Comparison of ENCODE assay signal across 8 cellular contexts in the genomic region with DNA sequence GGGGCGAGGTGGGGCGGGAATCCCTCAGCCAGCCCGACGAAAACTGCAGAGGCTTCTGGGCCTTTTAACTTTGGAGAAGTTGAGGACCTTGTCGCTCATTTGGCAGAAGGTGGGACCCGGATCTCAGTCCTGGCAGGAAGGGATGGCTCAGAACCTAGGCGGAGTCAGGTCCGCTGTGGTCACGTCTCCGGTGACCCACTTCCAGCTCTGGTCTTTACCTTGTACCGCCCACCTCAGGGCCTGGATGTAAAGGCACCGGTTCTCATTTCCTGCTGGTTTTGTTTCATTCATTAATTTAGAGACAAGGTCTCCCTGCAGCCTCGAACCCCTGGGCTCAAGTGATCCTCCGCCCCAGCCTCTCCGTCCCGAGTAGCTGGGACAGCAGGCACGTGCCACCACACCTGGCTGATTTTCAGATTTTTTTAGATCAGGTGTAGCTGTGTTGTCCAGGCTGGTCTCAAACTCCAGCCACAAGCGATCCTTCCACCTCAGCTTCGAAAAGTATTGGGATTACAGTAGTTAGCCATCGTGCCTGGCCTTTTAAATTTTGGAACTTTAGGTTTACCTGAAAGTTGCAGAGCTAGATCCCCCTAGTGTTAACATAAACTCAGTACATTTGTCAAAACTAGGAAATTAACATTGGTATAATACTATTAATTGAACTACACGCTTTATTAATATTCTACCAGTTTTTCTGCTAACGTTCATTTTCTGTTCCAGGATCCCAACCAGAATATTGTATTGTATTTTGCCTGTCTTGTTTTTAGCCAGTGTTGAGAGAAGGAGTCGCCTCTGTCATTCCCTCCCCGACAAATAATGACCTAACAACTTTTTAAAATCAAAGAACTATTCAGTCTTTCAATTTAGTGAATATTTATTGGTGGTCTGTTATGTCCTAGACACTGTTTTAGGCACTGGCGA. TPM values are rescaled to one million over a fixed set of nuclear protein-coding genes. Genes with fewer than 3 reads are reported as not detected.
DNase-seq lines count a peak whose midpoint lies in the region; ATAC-seq, FAIRE-seq and TF ChIP-seq lines count a peak whose summit lies in the region.

No MANE protein-coding gene starts in this region.

- H3K36me3 Mint-ChIP-seq in T-cell (peaks cover 3% of the 10 kb centered on the region), MCF 10A (ENCODE audit: insufficient read depth, unreplicated experiment) (peaks cover 14% of the 10 kb centered on the region)

- H4K20me1 ChIP-seq in GM23248 (ENCODE audit: insufficient read depth): no peaks in the 10 kb centered on the region

- H3K36me3 ChIP-seq in GM23248 (ENCODE audit: low read depth) (peaks cover 4% of the 10 kb centered on the region; the same call in 1 of the 2 replicates), KOPT-K1 (ENCODE audit: insufficient read depth, low read length) (peaks cover 5% of the 10 kb centered on the region)

- H3K27ac Mint-ChIP-seq in T-cell (peak overlapping the region; percentile 98), MCF 10A (ENCODE audit: low read depth, unreplicated experiment) (peak overlapping the region; percentile 90)

- DNase-seq in GM03348 (ENCODE audit: low spot score) (peak; percentile 48), GM23248 (peak; percentile 72), T-cell (peak in 9 of 34 experiments; percentile 7 to 36 (median 13)), MCF 10A (ENCODE audit: unreplicated experiment) (peak; percentile 75), GM19240 (ENCODE audit: insufficient read length, low spot score) (no peak)
- peak; percentile 47 to 49 for DNase-seq in stimulated activated CD4-positive, alpha-beta T cell treated with anti-CD3 and anti-CD28 coated beads, Interleukin-15, amount 100 ng/mL, for 48 hours (ENCODE audit: low read depth in 2 of 2)

- peak; percentile 7 to 46 (median 41) for ATAC-seq in T-cell (replicated peaks in 1 of 4)

- H3K4me3 Mint-ChIP-seq in T-cell: peak overlapping the region; percentile 90 to 96 (median 92)
- H3K4me3 Mint-ChIP-seq in MCF 10A (ENCODE audit: unreplicated experiment): peak overlapping the region; percentile 76

- peaks cover 10% of the 10 kb centered on the region for H3K4me1 ChIP-seq in GM23248 (ENCODE audit: insufficient read depth)

- H3K4me1 Mint-ChIP-seq in T-cell (peaks cover 22 to 30% (median 23%) of the 10 kb centered on the region in 3 donors), MCF 10A (ENCODE audit: insufficient read depth, unreplicated experiment) (peaks cover 13% of the 10 kb centered on the region)

- no peaks in the 10 kb centered on the region for H3K9me3 Mint-ChIP-seq in T-cell
- H3K9me3 Mint-ChIP-seq in MCF 10A (ENCODE audit: unreplicated experiment): no peaks in the 10 kb centered on the region

- H2AFZ ChIP-seq in GM23248: peak overlapping the region; percentile 86

- no peaks in the 10 kb centered on the region for H3K9me3 ChIP-seq in GM23248 (ENCODE audit: low read depth)
- H3K9me3 ChIP-seq in KOPT-K1 (ENCODE audit: insufficient read depth, low read length, poor library complexity, severe bottlenecking): no peaks in the 10 kb centered on the region

- no peaks in the 10 kb centered on the region for H3K27me3 Mint-ChIP-seq in T-cell
- no peaks in the 10 kb centered on the region for H3K27me3 Mint-ChIP-seq in MCF 10A (ENCODE audit: insufficient read depth, unreplicated experiment)

- H3F3A ChIP-seq in GM23248 (ENCODE audit: insufficient read depth): 0 out of 2 replicates have a peak, but pooled peaks cover 5% of the 10 kb centered on the region

- peaks cover 13% of the 10 kb centered on the region for H3K79me2 ChIP-seq in GM23248 (ENCODE audit: insufficient read depth)

- H3K27ac ChIP-seq in GM23248: peak overlapping the region; percentile 82
- peak overlapping the region; percentile 97 for H3K27ac ChIP-seq in KOPT-K1 (ENCODE audit: low read depth, low read length, poor library complexity, severe bottlenecking)

- H3K27me3 ChIP-seq in GM23248 (replicated peaks; ENCODE audit: insufficient read depth): no peaks in the 10 kb centered on the region

- 11 to 15% methylated on average over 25 of the region's 25 CpGs for WGBS in GM23248 (ENCODE audit: low coverage in 1 of 2, low lambda C conversion rate in 2 of 2, missing lambda C conversion rate in 2 of 2), 2 experiments

- H3K4me3 ChIP-seq in GM23248: peak overlapping the region; percentile 72

- peak; percentile 45 for TF ChIP-seq CTCF in MCF 10A (IDR thresholded peaks at IDR 0.05; ENCODE audit: unreplicated experiment)

- intact Hi-C loops in MCF 10A (cut with micrococcal nuclease): loop anchor here (1.0 to 5.0 kb wide), 4 partner anchors 47 to 363 kb away; no protein-coding TSS in a partner anchor

- CTCF ChIA-PET in T-cell (lab: Charles Lee) (interaction anchor here (1.0 to 4.2 kb wide), 10 partner anchors 23 to 150 kb away, joined by 3 to 89 read pairs (median 5); a partner anchor contains a TSS), MCF 10A (lab: Yijun Ruan, JAX) (interaction anchor here (0.7 to 4.0 kb wide), 29 partner anchors 9 to 150 kb away, joined by 3 to 79 read pairs (median 7); a partner anchor contains a TSS)

- no peaks in the 10 kb centered on the region for H3K9me2 ChIP-seq in GM23248 (ENCODE audit: insufficient read depth)

- in situ Hi-C loops in GM23248 (cut with MboI): no loop called here

- TSS peak; percentile 35 for BruUV-seq in MCF 10A (replicated peaks; lab: Mats Ljungman, UMichigan)

- POLR2A ChIA-PET in T-cell (lab: Charles Lee): interaction anchor here in 1 of 2 donors (0.7 to 2.2 kb wide), 3 partner anchors 45 to 87 kb away, joined by 3 to 10 read pairs (median 6); a partner anchor contains a TSS
- POLR2A ChIA-PET in MCF 10A (lab: Yijun Ruan, JAX): interaction anchor here (0.7 to 4.4 kb wide), 24 partner anchors 8 to 142 kb away, joined by 3 to 109 read pairs (median 6); a partner anchor contains a TSS

- peak overlapping the region; percentile 90 for H3K9ac ChIP-seq in GM23248

- H3K4me2 ChIP-seq in GM23248 (ENCODE audit: unreplicated experiment): peak overlapping the region; percentile 97

- peak; percentile 96 for FAIRE-seq in islet of Langerhans (lab: Jason Lieb, UNC)

RNA-seq across cellular contexts. Expression of a gene that starts 0.9 kb away (rescaled TPM):
- total RNA-seq in GM23248 (2014; rRNA removed; shearing (Covaris generic)): 21.8 and 23.9 TPM in 2 replicates
- 20.7 and 27.0 TPM in 2 replicates for polyA plus RNA-seq in GM23248 (2016; fragmentation: Nextera tagmentation; extraction: Ambion mirVana)
- 10 to 100 TPM; 28.5 to 44.4 (median 37.3) TPM for total RNA-seq in T-cell
- total RNA-seq in MCF 10A (2022): 34.7 and 37.4 TPM in 2 replicates

RNA-seq across cellular contexts. Expression of a gene that starts 45.7 kb away (rescaled TPM):
- total RNA-seq in GM23248 (2014; rRNA removed; shearing (Covaris generic)): 26.3 and 27.2 TPM in 2 replicates
- polyA plus RNA-seq in GM23248 (2016; fragmentation: Nextera tagmentation; extraction: Ambion mirVana): 9.5 and 11.2 TPM in 2 replicates
- total RNA-seq in T-cell: 100 to 1,000 TPM in 2 of 5 donors, 10 to 100 TPM in 3; 83.8 to 107 (median 97.5) TPM
- 179 and 194 TPM in 2 replicates for total RNA-seq in MCF 10A (2022)
